ENCODE assay signal across 29 cellular contexts in genomic region chr12:52953181-52953841, GRCh38. TPM values are rescaled to one million over a fixed set of nuclear protein-coding genes. Genes with fewer than 3 reads are reported as not detected.
DNase-seq lines count a peak whose midpoint lies in the region; FAIRE-seq and TF ChIP-seq lines count a peak whose summit lies in the region.
"Had no signal": no experiment of that assay in that cellular context is flagged by ENCODE, and none has a peak within 500 bp of the region (broad histone marks: within the 10 kb centered on the region; RNA-seq: fewer than 3 reads in every experiment).

No MANE protein-coding gene starts in this region.

- no peak for FAIRE-seq in endothelial cell of umbilical vein (lab: Jason Lieb, UNC)

- H3K4me1 Mint-ChIP-seq in progenitor cell of endocrine pancreas (ENCODE audit: low read depth) = peaks cover 31% of the 10 kb centered on the region

- peaks cover 27% of the 10 kb centered on the region for H3K36me3 Mint-ChIP-seq in progenitor cell of endocrine pancreas (ENCODE audit: insufficient read depth)
- H3K36me3 Mint-ChIP-seq: activated CD8-positive, alpha-beta memory T cell treated with anti-CD3 and anti-CD28 coated beads, Interleukin-2, amount 10 ng/mL, durations not matched to agents 7 days and 5 days had no signal

- CTCF ChIA-PET in endothelial cell of umbilical vein (lab: Charles Lee) = interaction anchor here (0.6 kb wide), 1 partner anchor 10 kb away, joined by 3 read pairs; no protein-coding TSS in a partner anchor

- intact Hi-C loops in endothelial cell of umbilical vein (cut with micrococcal nuclease) = no loop called here

- BruUV-seq in endothelial cell of umbilical vein (replicated peaks; lab: Mats Ljungman, UMichigan) = no TSS peak

- H3K9me3 ChIP-seq in endothelial cell of umbilical vein (replicated peaks; ENCODE audit: control insufficient read depth, insufficient read depth, low read length) = no peaks in the 10 kb centered on the region
- H3K9me3 ChIP-seq: BLaER1 treated with 17β-estradiol and CSF1 and Interleukin-3, amounts not matched to agents 10 nM and 100 nM; body of pancreas; left ventricle myocardium inferior; thyroid gland had no signal

- H3K9me1 ChIP-seq in endothelial cell of umbilical vein (replicated peaks; ENCODE audit: control insufficient read depth, extremely low read depth, insufficient read depth, low read length) = no peaks in the 10 kb centered on the region

- H2AFZ ChIP-seq in endothelial cell of umbilical vein (ENCODE audit: low read depth, low read length) = no peak overlapping the region

- peaks cover 23% of the 10 kb centered on the region for H3K79me2 ChIP-seq in endothelial cell of umbilical vein (ENCODE audit: control insufficient read depth, insufficient read depth, low read length)

- no peak overlapping the region for H3K4me3 ChIP-seq in endothelial cell of umbilical vein (replicated peaks in 1 of 3; ENCODE audit: insufficient read depth in 1 of 3, low read depth in 1 of 3, low read length in 3 of 3)
- H3K4me3 ChIP-seq: BLaER1 treated with 17β-estradiol and CSF1 and Interleukin-3, amounts not matched to agents 10 nM and 100 nM; body of pancreas; left ventricle myocardium inferior; thyroid gland had no signal

- H3K4me1 ChIP-seq in endothelial cell of umbilical vein (ENCODE audit: control insufficient read depth, extremely low read depth, insufficient read depth, low read length) = peaks cover 8% of the 10 kb centered on the region

- H3K4me3 Mint-ChIP-seq in progenitor cell of endocrine pancreas (ENCODE audit: low read depth) = peak overlapping the region; percentile 44
- H3K4me3 Mint-ChIP-seq: activated B cell treated with CpG ODN at 0.5 μM for 24 hours; activated CD8-positive, alpha-beta memory T cell treated with anti-CD3 and anti-CD28 coated beads, Interleukin-2, amount 10 ng/mL, durations not matched to agents 7 days and 5 days; activated T-cell treated with anti-CD3 and anti-CD28 coated beads, Interleukin-2, amount 50 U/mL, for 72 hours; naive thymus-derived CD4-positive, alpha-beta T cell; stimulated activated naive CD8-positive, alpha-beta T cell treated with anti-CD3 and anti-CD28 coated beads, Interleukin-15, amount 100 ng/mL, for 72 hours had no signal

- H3K36me3 ChIP-seq in endothelial cell of umbilical vein (ENCODE audit: control insufficient read depth in 2 of 2, extremely low read depth in 1 of 2, insufficient read depth in 2 of 2, low read length in 2 of 2) = peaks cover 3 to 15% of the 10 kb centered on the region in 2 experiments
- H3K36me3 ChIP-seq: BLaER1 treated with 17β-estradiol and CSF1 and Interleukin-3, amounts not matched to agents 10 nM and 100 nM; left ventricle myocardium inferior had no signal

- H3K9ac ChIP-seq in endothelial cell of umbilical vein (replicated peaks; ENCODE audit: extremely low read depth, insufficient read depth, low read length) = no peak overlapping the region
- H3K9ac ChIP-seq: BLaER1 treated with 17β-estradiol and CSF1 and Interleukin-3, amounts not matched to agents 10 nM and 100 nM had no signal

- no peaks in the 10 kb centered on the region for H3K27me3 ChIP-seq in endothelial cell of umbilical vein (ENCODE audit: control insufficient read depth in 2 of 2, insufficient read depth in 2 of 2, low read length in 2 of 2)
- H3K27me3 ChIP-seq: body of pancreas, thyroid gland had no signal

- no peaks in the 10 kb centered on the region for H3K27me3 Mint-ChIP-seq in progenitor cell of endocrine pancreas
- H3K27me3 Mint-ChIP-seq: stimulated activated naive CD8-positive, alpha-beta T cell treated with anti-CD3 and anti-CD28 coated beads, Interleukin-15, amount 100 ng/mL, for 72 hours had no signal

- POLR2A ChIA-PET in endothelial cell of umbilical vein (lab: Charles Lee) = no interaction called here

- TF ChIP-seq CTCF in endothelial cell of umbilical vein (IDR thresholded peaks at IDR 0.05; ENCODE audit: extremely low read depth in 1 of 2, insufficient read depth in 1 of 2, low read depth in 1 of 2, low read length in 2 of 2) (no peak), progenitor cell of endocrine pancreas (IDR thresholded peaks at IDR 0.05; ENCODE audit: unreplicated experiment) (no peak)

- no peaks in the 10 kb centered on the region for H4K20me1 ChIP-seq in endothelial cell of umbilical vein (replicated peaks; ENCODE audit: control insufficient read depth, extremely low read depth, insufficient read depth, low read length)
- H4K20me1 ChIP-seq: BLaER1 treated with 17β-estradiol and CSF1 and Interleukin-3, amounts not matched to agents 10 nM and 100 nM had no signal

- no peak overlapping the region for H3K27ac ChIP-seq in endothelial cell of umbilical vein (ENCODE audit: insufficient read depth, low read depth, low read length)
- H3K27ac ChIP-seq: BLaER1 treated with 17β-estradiol and CSF1 and Interleukin-3, amounts not matched to agents 10 nM and 100 nM; left ventricle myocardium inferior had no signal

- peak overlapping the region; percentile 90 for H3K27ac Mint-ChIP-seq in progenitor cell of endocrine pancreas
- H3K27ac Mint-ChIP-seq: activated B cell treated with CpG ODN at 0.5 μM for 24 hours; activated CD8-positive, alpha-beta memory T cell treated with anti-CD3 and anti-CD28 coated beads, Interleukin-2, amount 10 ng/mL, durations not matched to agents 7 days and 5 days; activated T-cell treated with anti-CD3 and anti-CD28 coated beads, Interleukin-2, amount 50 U/mL, for 72 hours had no signal

- H3K9me3 Mint-ChIP-seq in progenitor cell of endocrine pancreas (ENCODE audit: low read depth) = no peaks in the 10 kb centered on the region
- H3K9me3 Mint-ChIP-seq: activated B cell treated with CpG ODN at 0.5 μM for 24 hours; activated T-cell treated with anti-CD3 and anti-CD28 coated beads, Interleukin-2, amount 50 U/mL, for 72 hours; naive thymus-derived CD4-positive, alpha-beta T cell; stimulated activated naive CD8-positive, alpha-beta T cell treated with anti-CD3 and anti-CD28 coated beads, Interleukin-15, amount 100 ng/mL, for 72 hours had no signal

- H3K4me2 ChIP-seq in endothelial cell of umbilical vein (ENCODE audit: insufficient read depth, low read length) = no peak overlapping the region
- H3K4me2 ChIP-seq: BLaER1 treated with 17β-estradiol and CSF1 and Interleukin-3, amounts not matched to agents 10 nM and 100 nM had no signal

- peak; percentile 49 for TF ChIP-seq POLR2A in endothelial cell of umbilical vein (IDR thresholded peaks at IDR 0.05; ENCODE audit: low read depth, low read length)

- dilution Hi-C loops in endothelial cell of umbilical vein (cut with MboI; ENCODE audit: extremely low pct_ligation_motif_present, low sequenced_read_pairs) = no loop called here

- DNase-seq in DMS53 treated with DMSO at 0.1 percent for 48 hours (lab: John Stamatoyannopoulos, UW; ENCODE audit: unreplicated experiment) = peak; percentile 28
- DNase-seq in M059J (ENCODE audit: low read depth) = peak; percentile 47
- DNase-seq in endothelial cell of umbilical vein (ENCODE audit: low read depth, low spot score) = no peak
- no peak for DNase-seq in progenitor cell of endocrine pancreas (ENCODE audit: low spot score, unreplicated experiment)
- DNase-seq in NCI-H1092 treated with DMSO at 0.1 percent for 48 hours (lab: John Stamatoyannopoulos, UW) = no peak
- no peak for DNase-seq in NCI-H446 (lab: John Stamatoyannopoulos, UW)
- DNase-seq in NK-92 treated with Interleukin-12 subunit alpha and Interleukin-12 subunit beta, amount 100 ng/mL, for 24 hours (lab: John Stamatoyannopoulos, UW) = no peak
- DNase-seq: activated B cell treated with CpG ODN at 0.5 μM for 24 hours; activated CD8-positive, alpha-beta memory T cell treated with anti-CD3 and anti-CD28 coated beads, Interleukin-2, amount 10 ng/mL, durations not matched to agents 7 days and 5 days; activated naive CD4-positive, alpha-beta T cell; activated T-cell treated with anti-CD3 and anti-CD28 coated beads, Interleukin-2, amount 50 U/mL, for 72 hours; body of pancreas; cerebellar nuclear complex; DND-41; hypothalamus; KBM-7; left ventricle myocardium inferior; MM.1S; naive thymus-derived CD4-positive, alpha-beta T cell; NCI-H1417; NCI-H2081 treated with DMSO at 0.1 percent for 48 hours; NCI-H446 treated with DMSO at 0.1 percent for 48 hours; nucleus accumbens; OCI-M1; SHP77 treated with DMSO at 0.1 percent for 48 hours; stimulated activated CD8-positive, alpha-beta memory T cell treated with anti-CD3 and anti-CD28 coated beads, Interleukin-4, amount 100 ng/mL, for 48 hours; stimulated activated naive CD8-positive, alpha-beta T cell treated with anti-CD3 and anti-CD28 coated beads, Interleukin-15, amount 100 ng/mL, for 72 hours; thyroid gland had no signal

RNA-seq across cellular contexts. Expression of gene KRT18, which starts 4.4 kb away (rescaled TPM):
- total RNA-seq in M059J (2014; rRNA removed; shearing (Covaris generic)) = 643 and 924 TPM in 2 replicates
- total RNA-seq in endothelial cell of umbilical vein (233 and 235 TPM in 2 replicates), progenitor cell of endocrine pancreas (608 and 692 TPM in 2 replicates)
- 178 and 216 TPM in 2 replicates for polyA plus RNA-seq in endothelial cell of umbilical vein
- 279 and 287 TPM in 2 replicates for polyA plus RNA-seq in endothelial cell of umbilical vein (2011; cell fraction: cytosol; rRNA removed)
- polyA plus RNA-seq in endothelial cell of umbilical vein (2011; cell fraction: nucleus; rRNA removed) = 212 and 213 TPM in 2 replicates
- polyA plus RNA-seq in endothelial cell of umbilical vein (2012) = 236 and 321 TPM in 2 replicates
- 162 and 170 TPM in 2 replicates for polyA minus RNA-seq in endothelial cell of umbilical vein
- 537 TPM for polyA minus RNA-seq in endothelial cell of umbilical vein (2011; cell fraction: cytosol; rRNA and poly(A)+ RNA removed)
- polyA minus RNA-seq in endothelial cell of umbilical vein (2011; cell fraction: nucleus; rRNA and poly(A)+ RNA removed) = 50.7 and 51.4 TPM in 2 replicates

RNA-seq across cellular contexts. Expression of gene KRT8, which starts 48.4 kb away (rescaled TPM):
- 38.8 and 54.8 TPM in 2 replicates for total RNA-seq in M059J (2014; rRNA removed; shearing (Covaris generic))
- total RNA-seq in endothelial cell of umbilical vein (22.1 and 31.7 TPM in 2 replicates), progenitor cell of endocrine pancreas (1,180 and 1,246 TPM in 2 replicates)
- polyA plus RNA-seq in endothelial cell of umbilical vein = 23.5 and 25.8 TPM in 2 replicates
- polyA plus RNA-seq in endothelial cell of umbilical vein (2011; cell fraction: cytosol; rRNA removed) = 22.8 and 28.4 TPM in 2 replicates
- 16.9 and 55.4 TPM in 2 replicates for polyA plus RNA-seq in endothelial cell of umbilical vein (2011; cell fraction: nucleus; rRNA removed)
- 27.8 and 42.2 TPM in 2 replicates for polyA plus RNA-seq in endothelial cell of umbilical vein (2012)
- polyA minus RNA-seq in endothelial cell of umbilical vein = 29.3 and 35.1 TPM in 2 replicates
- 769 TPM for polyA minus RNA-seq in endothelial cell of umbilical vein (2011; cell fraction: cytosol; rRNA and poly(A)+ RNA removed)
- polyA minus RNA-seq in endothelial cell of umbilical vein (2011; cell fraction: nucleus; rRNA and poly(A)+ RNA removed) = 11.2 and 15.6 TPM in 2 replicates

RNA-seq across cellular contexts. Expression of gene EIF4B, which starts 52.9 kb away (rescaled TPM):
- 248 and 279 TPM in 2 replicates for total RNA-seq in M059J (2014; rRNA removed; shearing (Covaris generic))
- total RNA-seq in endothelial cell of umbilical vein (372 and 382 TPM in 2 replicates), progenitor cell of endocrine pancreas (447 and 487 TPM in 2 replicates)
- 169 and 233 TPM in 2 replicates for polyA plus RNA-seq in endothelial cell of umbilical vein
- 339 and 375 TPM in 2 replicates for polyA plus RNA-seq in endothelial cell of umbilical vein (2011; cell fraction: cytosol; rRNA removed)
- polyA plus RNA-seq in endothelial cell of umbilical vein (2011; cell fraction: nucleus; rRNA removed) = 236 and 267 TPM in 2 replicates
- polyA plus RNA-seq in endothelial cell of umbilical vein (2012) = 268 and 415 TPM in 2 replicates
- polyA minus RNA-seq in endothelial cell of umbilical vein = 718 and 745 TPM in 2 replicates
- 585 TPM for polyA minus RNA-seq in endothelial cell of umbilical vein (2011; cell fraction: cytosol; rRNA and poly(A)+ RNA removed)
- 147 and 171 TPM in 2 replicates for polyA minus RNA-seq in endothelial cell of umbilical vein (2011; cell fraction: nucleus; rRNA and poly(A)+ RNA removed)

Comparison
In these comparisons a context has a peak if more than half of its experiments do, and no peak if none do; other contexts are left out.
1. DNase-seq: peak in DMS53 treated with DMSO at 0.1 percent for 48 hours (single experiment) and M059J (single experiment); none in endothelial cell of umbilical vein (single experiment), progenitor cell of endocrine pancreas (single experiment), NCI-H1092 treated with DMSO at 0.1 percent for 48 hours (single experiment), NCI-H446 (0 of 2) and NK-92 treated with Interleukin-12 subunit alpha and Interleukin-12 subunit beta, amount 100 ng/mL, for 24 hours (single experiment).
2. RNA of gene KRT8, which starts 48.4 kb away (total RNA-seq): 1,180 to 1,246 TPM in progenitor cell of endocrine pancreas; 38.8 to 54.8 TPM in M059J and 22.1 to 31.7 TPM in endothelial cell of umbilical vein; every median in the first group is over 10 times any median in the second.